8 cellular contexts compared by ENCODE assay signal in genomic region chr20:37804584-37805566, GRCh38.
DNase-seq lines count a peak whose midpoint lies in the region; ATAC-seq and TF ChIP-seq lines count a peak whose summit lies in the region.

No MANE protein-coding gene starts in this region.

- peaks cover 7% of the 10 kb centered on the region for H3K4me1 ChIP-seq in foreskin keratinocyte

- ATAC-seq in GM19463 (IDR thresholded peaks at IDR 0.05; ENCODE audit: unreplicated experiment): peak; percentile 82
- ATAC-seq in HG03520 (IDR thresholded peaks at IDR 0.05; ENCODE audit: unreplicated experiment): peak; percentile 60
- no peak for ATAC-seq in foreskin keratinocyte

- H3K27me3 ChIP-seq in dorsolateral prefrontal cortex: no peaks in the 10 kb centered on the region
- H3K27me3 ChIP-seq in MG63: no peaks in the 10 kb centered on the region
- no peaks in the 10 kb centered on the region for H3K27me3 ChIP-seq in foreskin keratinocyte

- peaks cover 8% of the 10 kb centered on the region; the same call in 1 of the 2 replicates for H3K36me3 ChIP-seq in MG63

- intact Hi-C loops in dorsolateral prefrontal cortex (cut with DNase I): loop anchor here in 1 of 2 donors (10.0 kb wide), 1 partner anchor 110 kb away; the partner anchor contains the start of gene CTNNBL1

- DNase-seq in Caki2 (ENCODE audit: low read depth): peak; percentile 56
- DNase-seq in dorsolateral prefrontal cortex: peak in 9 of 10 donors; percentile 22 to 70 (median 54)
- DNase-seq in MG63: no peak
- no peak for DNase-seq in iPS-NIHi7 (ENCODE audit: extremely low spot score)
- no peak for DNase-seq in foreskin keratinocyte
- no peak for DNase-seq in 8988T

- H3K9me3 ChIP-seq in MG63: no peaks in the 10 kb centered on the region

- in situ Hi-C loops in Caki2 (cut with HindIII; ENCODE audit: low pct_unique_long_range_greater_than_20kb, low sequenced_read_pairs): no loop called here

- no peak for TF ChIP-seq CTCF in dorsolateral prefrontal cortex (IDR thresholded peaks at IDR 0.05 in 54 of 56, conservative IDR thresholded peaks at IDR 0.05 in 2 of 56; ENCODE audit: low read depth in 1 of 56, partially characterized antibody in 56 of 56)
- TF ChIP-seq CTCF in foreskin keratinocyte (conservative IDR thresholded peaks at IDR 0.05): no peak

- peak overlapping the region in 54 of 59 donors; percentile 9 to 86 (median 67) for H3K27ac ChIP-seq in dorsolateral prefrontal cortex
- H3K27ac ChIP-seq in foreskin keratinocyte: no peak overlapping the region

- peak overlapping the region in 1 of 59 donors; percentile 1 for H3K4me3 ChIP-seq in dorsolateral prefrontal cortex
- no peak overlapping the region for H3K4me3 ChIP-seq in MG63

Comparison
In these comparisons a context has a peak if more than half of its experiments do, and no peak if none do; other contexts are left out.
1. DNase-seq: peak in Caki2 (single experiment) and dorsolateral prefrontal cortex (9 of 10); none in MG63 (single experiment), iPS-NIHi7 (single experiment), foreskin keratinocyte (0 of 2) and 8988T (single experiment).